ENCODE assay signal across 10 cellular contexts in the genomic region with DNA sequence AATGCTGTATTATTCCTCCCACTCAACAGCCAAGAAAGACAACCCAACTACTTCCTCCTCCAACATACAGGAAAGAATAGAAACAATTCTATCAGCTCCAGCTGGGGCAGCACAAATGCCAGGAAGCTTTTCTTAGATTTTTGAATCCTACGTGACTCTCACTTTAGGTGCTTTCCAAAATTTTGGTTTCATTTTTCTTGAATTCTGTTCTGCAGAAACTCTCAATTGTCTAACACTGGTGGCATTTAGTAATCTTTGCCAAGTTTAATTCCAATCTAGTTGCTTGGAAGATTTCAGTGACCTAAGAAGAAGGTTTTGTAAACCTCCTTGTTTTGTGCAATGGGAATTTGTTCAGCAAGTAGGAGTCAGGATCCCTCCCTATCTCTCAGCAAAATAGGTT. TPM values are rescaled to one million over a fixed set of nuclear protein-coding genes. Genes with fewer than 3 reads are reported as not detected.
DNase-seq lines count a peak whose midpoint lies in the region; ATAC-seq, FAIRE-seq and TF ChIP-seq lines count a peak whose summit lies in the region.
"Had no signal": no experiment of that assay in that cellular context is flagged by ENCODE, and none has a peak within 500 bp of the region (broad histone marks: within the 10 kb centered on the region; RNA-seq: fewer than 3 reads in every experiment).

No MANE protein-coding gene starts in this region.

- H3K4me1 ChIP-seq in OCI-LY3 (ENCODE audit: low read length), result peaks cover 38% of the 10 kb centered on the region
- peaks cover 26% of the 10 kb centered on the region for H3K4me1 ChIP-seq in neural progenitor cell

- H3K36me3 ChIP-seq in OCI-LY3 (replicated peaks; ENCODE audit: low read depth, low read length), result no peaks in the 10 kb centered on the region
- no peaks in the 10 kb centered on the region for H3K36me3 ChIP-seq in neural progenitor cell

- no peaks in the 10 kb centered on the region for H3K9me3 ChIP-seq in OCI-LY3 (ENCODE audit: insufficient read depth, low read length)
- no peaks in the 10 kb centered on the region for H3K9me3 ChIP-seq in neural progenitor cell (ENCODE audit: low read depth)

- peaks cover 30% of the 10 kb centered on the region for H3F3A ChIP-seq in neural progenitor cell (ENCODE audit: low read depth)

- H3K27ac ChIP-seq in OCI-LY3 (ENCODE audit: low read length) (no peak overlapping the region), neural progenitor cell (peak overlapping the region; percentile 60)

- H3K9me3 Mint-ChIP-seq in neural progenitor cell, result no peaks in the 10 kb centered on the region
- H3K9me3 Mint-ChIP-seq: activated T-cell treated with anti-CD3 and anti-CD28 coated beads, Interleukin-2, amount 50 U/mL, for 4 hours had no signal

- peak overlapping the region; percentile 22 for H3K27ac Mint-ChIP-seq in neural progenitor cell

- H3K4me3 ChIP-seq in OCI-LY3 (ENCODE audit: low read length), result no peak overlapping the region
- H3K4me3 ChIP-seq in neural progenitor cell, result no peak overlapping the region

- H3K4me2 ChIP-seq in OCI-LY3 (ENCODE audit: low read length) (peak overlapping the region; percentile 53), neural progenitor cell (peak overlapping the region; percentile 38)

- peak; percentile 74 for FAIRE-seq in endometrium (lab: Jason Lieb, UNC)

- no peak for TF ChIP-seq CTCF in OCI-LY3 (IDR thresholded peaks at IDR 0.05; ENCODE audit: low read depth, low read length)
- no peak for TF ChIP-seq CTCF in neural progenitor cell (IDR thresholded peaks at IDR 0.05)

- DNase-seq in CD1c-positive myeloid dendritic cell (ENCODE audit: extremely low spot score) (peak; percentile 61), neural progenitor cell (ENCODE audit: low spot score) (no peak), HuH-7.5 (ENCODE audit: low spot score) (no peak)
- DNase-seq: activated T-cell treated with anti-CD3 and anti-CD28 coated beads, Interleukin-2, amount 50 U/mL, for 4 hours; stimulated activated naive CD4-positive, alpha-beta T cell had no signal

- no peaks in the 10 kb centered on the region for H3K36me3 Mint-ChIP-seq in neural progenitor cell

- ATAC-seq in HG02938 (IDR thresholded peaks at IDR 0.05; ENCODE audit: unreplicated experiment) (no peak), GM19467 (IDR thresholded peaks at IDR 0.05; ENCODE audit: unreplicated experiment) (no peak), GM18498 (IDR thresholded peaks at IDR 0.05; ENCODE audit: unreplicated experiment) (no peak)
- ATAC-seq: activated T-cell treated with anti-CD3 and anti-CD28 coated beads, Interleukin-2, amount 50 U/mL, for 4 hours had no signal

- H2AFZ ChIP-seq in OCI-LY3 (ENCODE audit: low read depth, low read length) (no peak overlapping the region), neural progenitor cell (replicated peaks) (no peak overlapping the region)

- H3K4me3 Mint-ChIP-seq in neural progenitor cell, result no peak overlapping the region
- H3K4me3 Mint-ChIP-seq: activated T-cell treated with anti-CD3 and anti-CD28 coated beads, Interleukin-2, amount 50 U/mL, for 4 hours had no signal

- H3K9ac ChIP-seq in OCI-LY3 (ENCODE audit: low read length) (no peak overlapping the region), neural progenitor cell (no peak overlapping the region)

- no peaks in the 10 kb centered on the region for H3K79me2 ChIP-seq in OCI-LY3 (ENCODE audit: low read length)
- no peaks in the 10 kb centered on the region for H3K79me2 ChIP-seq in neural progenitor cell (ENCODE audit: low read depth)

- H4K20me1 ChIP-seq in OCI-LY3 (ENCODE audit: insufficient read depth, low read length) (no peaks in the 10 kb centered on the region), neural progenitor cell (ENCODE audit: low read depth) (no peaks in the 10 kb centered on the region)

- peaks cover 53% of the 10 kb centered on the region for H3K4me1 Mint-ChIP-seq in neural progenitor cell

- no peaks in the 10 kb centered on the region for H3K27me3 Mint-ChIP-seq in neural progenitor cell (ENCODE audit: insufficient read depth, low read depth)

- H3K27me3 ChIP-seq in OCI-LY3 (ENCODE audit: low read depth, low read length) (peaks cover 35% of the 10 kb centered on the region), neural progenitor cell (no peaks in the 10 kb centered on the region)

RNA-seq across cellular contexts. Expression of a gene that starts 37.1 kb away (rescaled TPM):
- total RNA-seq in neural progenitor cell (ENCODE audit: low replicate concordance), result 71.9 and 92.7 TPM in 2 replicates

RNA-seq across cellular contexts. Expression of a gene that starts 58.7 kb away (rescaled TPM):
- total RNA-seq in neural progenitor cell (ENCODE audit: low replicate concordance), result 15.7 and 39.5 TPM in 2 replicates
